Comparison of ENCODE assay signal across 11 cellular contexts in the genomic region with DNA sequence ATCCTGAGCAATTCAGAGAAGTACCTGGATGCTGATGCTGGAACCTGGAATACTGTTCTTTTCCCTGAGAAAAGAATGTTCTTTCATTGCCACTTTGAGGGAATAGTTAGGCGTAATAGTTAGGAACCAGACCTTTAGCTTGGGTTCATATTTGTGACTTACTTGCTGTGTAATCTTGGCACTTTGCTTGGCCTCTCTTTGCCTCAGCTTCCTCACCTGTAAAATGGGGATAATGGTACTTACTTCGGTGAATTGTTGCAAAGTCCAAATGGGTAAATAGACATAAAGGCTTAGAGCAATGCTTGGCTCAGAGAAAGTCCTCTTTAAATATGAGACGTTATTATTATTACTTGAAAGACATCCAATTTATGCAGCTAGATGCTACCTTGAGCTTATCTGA. TPM values are rescaled to one million over a fixed set of nuclear protein-coding genes. Genes with fewer than 3 reads are reported as not detected.
"Had no signal": no experiment of that assay in that cellular context is flagged by ENCODE, and none has a peak within 500 bp of the region (broad histone marks: within the 10 kb centered on the region; RNA-seq: fewer than 3 reads in every experiment).

No MANE protein-coding gene starts in this region.

- DNase-seq: GM23248, GOT3, H7, H9, HCEC 1CT, HFFc6 had no signal

- H3K27ac Mint-ChIP-seq: GM23338, H9, HFFc6 had no signal

- H2AFZ ChIP-seq: GM23248, GM23338 had no signal

- H3K27ac ChIP-seq: GM23248 had no signal

- H3K36me3 ChIP-seq: HAP-1 had no signal

- H3K4me2 ChIP-seq: GM23338 had no signal

- H3K9me3 ChIP-seq: HAP-1 had no signal

- H3K4me3 Mint-ChIP-seq: GM23338, H9, HFFc6 had no signal

- ATAC-seq: GM23338, HCT116 had no signal

- H3K4me3 ChIP-seq: GM23248, GM23338, HAP-1 had no signal

- FAIRE-seq: H1, H54 had no signal

- H3K9ac ChIP-seq: GM23248 had no signal

RNA-seq across cellular contexts. Expression of a gene that starts 55.0 kb away (rescaled TPM):
- total RNA-seq: GM23248, GM23338, H9, HFFc6 had no signal
- polyA plus RNA-seq: GM23248, GM23338 had no signal
